In genomic region chr18:24959100-24959499, GRCh38 we compare ENCODE assay signal across 17 cellular contexts.
"Had no signal": no experiment of that assay in that cellular context is flagged by ENCODE, and none has a peak within 500 bp of the region (broad histone marks: within the 10 kb centered on the region; RNA-seq: fewer than 3 reads in every experiment).

No MANE protein-coding gene starts in this region.

- H3K27ac Mint-ChIP-seq: activated CD8-positive, alpha-beta memory T cell treated with anti-CD3 and anti-CD28 coated beads, Interleukin-2, amount 10 ng/mL, durations not matched to agents 7 days and 5 days; activated naive CD8-positive, alpha-beta T cell treated with anti-CD3 and anti-CD28 coated beads, Interleukin-2, amount 10 ng/mL, durations not matched to agents 7 days and 5 days; activated T-cell treated with anti-CD3 and anti-CD28 coated beads, Interleukin-2, amount 50 U/mL, for 24 hours; endodermal cell; natural killer cell treated with Interleukin-12 subunit alpha and Interleukin-12 subunit beta and Interleukin-15 and Interleukin-18, amount 100 ng/mL, for 72 hours; T-helper 1 cell treated with Interleukin-12 subunit alpha and Interleukin-12 subunit beta and Interleukin-4 antibody, amounts not matched to agents 30 μg/mL and 1 μg/mL, for 36 hours; type B pancreatic cell had no signal

- H3K9me3 ChIP-seq: prostate gland, right lobe of liver had no signal

- H3K4me3 ChIP-seq: breast epithelium, prostate gland, right lobe of liver had no signal

- H3K9me3 Mint-ChIP-seq: activated naive CD8-positive, alpha-beta T cell treated with anti-CD3 and anti-CD28 coated beads, Interleukin-2, amount 10 ng/mL, durations not matched to agents 7 days and 5 days; activated T-cell treated with anti-CD3 and anti-CD28 coated beads, Interleukin-2, amount 50 U/mL, for 24 hours; endodermal cell; natural killer cell treated with Interleukin-12 subunit alpha and Interleukin-12 subunit beta and Interleukin-15 and Interleukin-18, amount 100 ng/mL, for 72 hours; T-helper 1 cell treated with Interleukin-12 subunit alpha and Interleukin-12 subunit beta and Interleukin-4 antibody, amounts not matched to agents 30 μg/mL and 1 μg/mL, for 36 hours had no signal

- H3K36me3 Mint-ChIP-seq: activated CD8-positive, alpha-beta memory T cell treated with anti-CD3 and anti-CD28 coated beads, Interleukin-2, amount 10 ng/mL, durations not matched to agents 7 days and 5 days; activated naive CD8-positive, alpha-beta T cell treated with anti-CD3 and anti-CD28 coated beads, Interleukin-2, amount 10 ng/mL, durations not matched to agents 7 days and 5 days; natural killer cell treated with Interleukin-12 subunit alpha and Interleukin-12 subunit beta and Interleukin-15 and Interleukin-18, amount 100 ng/mL, for 72 hours; type B pancreatic cell had no signal

- H3K36me3 ChIP-seq: breast epithelium, prostate gland, right lobe of liver had no signal

- H3K27ac ChIP-seq: breast epithelium, prostate gland, right lobe of liver had no signal

- ATAC-seq: activated CD8-positive, alpha-beta memory T cell treated with anti-CD3 and anti-CD28 coated beads, Interleukin-2, amount 10 ng/mL, durations not matched to agents 7 days and 5 days; natural killer cell treated with Interleukin-12 subunit alpha and Interleukin-12 subunit beta and Interleukin-15 and Interleukin-18, amount 100 ng/mL, for 72 hours; right lobe of liver had no signal

- H3K27me3 ChIP-seq: breast epithelium, right lobe of liver had no signal

- H3K4me1 ChIP-seq: breast epithelium, prostate gland, right lobe of liver had no signal

- H3K4me3 Mint-ChIP-seq: activated CD8-positive, alpha-beta memory T cell treated with anti-CD3 and anti-CD28 coated beads, Interleukin-2, amount 10 ng/mL, durations not matched to agents 7 days and 5 days; activated naive CD8-positive, alpha-beta T cell treated with anti-CD3 and anti-CD28 coated beads, Interleukin-2, amount 10 ng/mL, durations not matched to agents 7 days and 5 days; activated T-cell treated with anti-CD3 and anti-CD28 coated beads, Interleukin-2, amount 50 U/mL, for 24 hours; endodermal cell; natural killer cell treated with Interleukin-12 subunit alpha and Interleukin-12 subunit beta and Interleukin-15 and Interleukin-18, amount 100 ng/mL, for 72 hours; T-helper 1 cell treated with Interleukin-12 subunit alpha and Interleukin-12 subunit beta and Interleukin-4 antibody, amounts not matched to agents 30 μg/mL and 1 μg/mL, for 36 hours; type B pancreatic cell had no signal

- H3K27me3 Mint-ChIP-seq: activated CD8-positive, alpha-beta memory T cell treated with anti-CD3 and anti-CD28 coated beads, Interleukin-2, amount 10 ng/mL, durations not matched to agents 7 days and 5 days; activated naive CD8-positive, alpha-beta T cell treated with anti-CD3 and anti-CD28 coated beads, Interleukin-2, amount 10 ng/mL, durations not matched to agents 7 days and 5 days; activated T-cell treated with anti-CD3 and anti-CD28 coated beads, Interleukin-2, amount 50 U/mL, for 24 hours; natural killer cell treated with Interleukin-12 subunit alpha and Interleukin-12 subunit beta and Interleukin-15 and Interleukin-18, amount 100 ng/mL, for 72 hours had no signal

- H3K4me1 Mint-ChIP-seq: activated CD8-positive, alpha-beta memory T cell treated with anti-CD3 and anti-CD28 coated beads, Interleukin-2, amount 10 ng/mL, durations not matched to agents 7 days and 5 days; activated naive CD8-positive, alpha-beta T cell treated with anti-CD3 and anti-CD28 coated beads, Interleukin-2, amount 10 ng/mL, durations not matched to agents 7 days and 5 days had no signal

- DNase-seq: activated CD4-positive, alpha-beta T cell treated with anti-CD3 and anti-CD28 coated beads, Interleukin-2, amount 50 U/mL, for 48 hours; activated CD8-positive, alpha-beta memory T cell treated with anti-CD3 and anti-CD28 coated beads, Interleukin-2, amount 10 ng/mL, durations not matched to agents 7 days and 5 days; activated gamma-delta T cell; activated naive CD8-positive, alpha-beta T cell treated with anti-CD3 and anti-CD28 coated beads, Interleukin-2, amount 10 ng/mL, durations not matched to agents 7 days and 5 days; activated T-cell treated with anti-CD3 and anti-CD28 coated beads, Interleukin-2, amount 50 U/mL, for 24 hours; aorta; endodermal cell; erythroblast; hypothalamus; right lobe of liver; stimulated activated CD4-positive, alpha-beta T cell treated with anti-CD3 and anti-CD28 coated beads, Interleukin-12 subunit alpha, Interleukin-12 subunit beta, amount 100 ng/mL, for 4 hours; stimulated activated naive CD4-positive, alpha-beta T cell treated with Interleukin-2 at 50 U/mL for 16 hours had no signal
